Comparison of ENCODE assay signal across 1 cellular context in the genomic region with DNA sequence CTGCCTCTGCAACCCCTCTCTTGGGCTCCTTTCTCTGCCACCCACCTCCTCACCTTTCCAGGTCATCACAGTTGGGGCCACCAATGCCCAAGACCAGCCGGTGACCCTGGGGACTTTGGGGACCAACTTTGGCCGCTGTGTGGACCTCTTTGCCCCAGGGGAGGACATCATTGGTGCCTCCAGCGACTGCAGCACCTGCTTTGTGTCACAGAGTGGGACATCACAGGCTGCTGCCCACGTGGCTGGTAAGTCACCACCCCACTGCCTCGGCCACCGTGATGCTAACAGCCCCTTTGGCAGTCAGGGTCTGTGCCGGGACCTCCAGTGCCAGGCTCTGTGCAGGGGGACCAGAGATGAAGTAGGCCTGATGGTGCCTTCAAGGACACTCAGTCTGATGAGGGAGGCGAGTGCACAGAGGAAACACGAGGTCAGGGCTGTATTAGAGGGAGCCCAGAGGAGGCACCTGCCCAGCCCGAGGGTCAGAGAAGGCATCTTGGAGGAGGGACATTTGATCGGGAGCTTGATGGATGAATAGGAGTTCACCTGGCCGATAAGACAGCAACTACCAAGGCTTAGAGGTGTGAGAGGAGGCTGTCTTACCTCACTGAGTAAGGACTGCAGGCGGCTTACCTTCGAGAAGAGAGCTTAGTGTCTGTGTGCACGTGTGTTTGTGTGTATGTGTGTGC.
A peak's percentile ranks its signal among the peaks of the same experiment; 100 is the strongest.
TF ChIP-seq lines count a peak whose summit lies in the region.

No MANE protein-coding gene starts in this region.

TF ChIP-seq in K562, 482 proteins besides CTCF, POLR2A, EP300 and RAD21:
- TF ChIP-seq ZNF57 (CRISPR knock-in tag; IDR thresholded peaks at IDR 0.05) = no peak
- TF ChIP-seq RBFOX2 (IDR thresholded peaks at IDR 0.05; ENCODE audit: low read depth, low read length) = 0 out of 2 replicates have a peak, but pooled peaks have one; percentile 29
